In genomic region chr17:4636474-4637100, GRCh38 we compare ENCODE assay signal across 33 cellular contexts. TPM values are rescaled to one million over a fixed set of nuclear protein-coding genes. Genes with fewer than 3 reads are reported as not detected.
DNase-seq lines count a peak whose midpoint lies in the region; ATAC-seq, FAIRE-seq and TF ChIP-seq lines count a peak whose summit lies in the region.
"Had no signal": no experiment of that assay in that cellular context is flagged by ENCODE, and none has a peak within 500 bp of the region (broad histone marks: within the 10 kb centered on the region; RNA-seq: fewer than 3 reads in every experiment).

No MANE protein-coding gene starts in this region.

- no peaks in the 10 kb centered on the region for H3K79me1 ChIP-seq in H1 (ENCODE audit: low read depth, low read length)

- H2AK5ac ChIP-seq in H1 (ENCODE audit: low read depth, low read length), result 0 out of 2 replicates have a peak overlapping the region, but pooled peaks have one; percentile 53

- H3K27me3 ChIP-seq in OCI-LY1 (ENCODE audit: insufficient read depth, low read length), result peaks cover 18% of the 10 kb centered on the region; the same call in 1 of the 2 replicates
- peaks cover 16 to 46% (median 34%) of the 10 kb centered on the region in 4 experiments for H3K27me3 ChIP-seq in H1 (replicated peaks in 1 of 4; ENCODE audit: control insufficient read depth in 3 of 4, extremely low read depth in 1 of 4, insufficient read depth in 3 of 4, low read length in 3 of 4)
- peaks cover 26% of the 10 kb centered on the region for H3K27me3 ChIP-seq in upper lobe of right lung
- H3K27me3 ChIP-seq: right atrium auricular region, vagina had no signal

- POLR2A ChIA-PET in H1 (lab: Charles Lee; ENCODE audit: partially characterized antibody), result interaction anchor here (1.3 kb wide), 1 partner anchor 52 kb away, joined by 3 read pairs; the partner anchor contains the start of gene SMTNL2
- POLR2A ChIA-PET in activated CD4-positive, alpha-beta memory T cell treated with anti-CD3 and anti-CD28 coated beads for 36 hours (lab: Charles Lee), result interaction anchor here (0.6 kb wide), 1 partner anchor 56 kb away, joined by 3 read pairs; no protein-coding TSS in a partner anchor

- H3K27me3 Mint-ChIP-seq in stimulated activated naive CD8-positive, alpha-beta T cell treated with anti-CD3 and anti-CD28 coated beads, Interleukin-15, amount 100 ng/mL, for 72 hours, result peaks cover 91% of the 10 kb centered on the region
- H3K27me3 Mint-ChIP-seq in activated CD4-positive, alpha-beta memory T cell treated with anti-CD3 and anti-CD28 coated beads for 36 hours, result peaks cover 56% of the 10 kb centered on the region

- peak; percentile 5 for ATAC-seq in stimulated activated naive CD8-positive, alpha-beta T cell treated with anti-CD3 and anti-CD28 coated beads, Interleukin-15, Interleukin-2, amounts not matched to agents 100 U/mL and 50 U/mL, for 24 hours
- no peak for ATAC-seq in stimulated activated naive CD8-positive, alpha-beta T cell treated with anti-CD3 and anti-CD28 coated beads, Interleukin-15, amount 100 ng/mL, for 72 hours
- ATAC-seq in upper lobe of right lung (no peak), HG03196 (IDR thresholded peaks at IDR 0.05; ENCODE audit: unreplicated experiment) (no peak)
- ATAC-seq: effector memory CD8-positive, alpha-beta T cell; HCT116; PC-3 had no signal

- H3K4me3 ChIP-seq in OCI-LY1 (ENCODE audit: low read depth, low read length, poor library complexity, severe bottlenecking) (no peak overlapping the region), H1 (ENCODE audit: extremely low read depth in 1 of 4, insufficient read depth in 2 of 4, low read depth in 3 of 4, low read length in 4 of 4) (no peak overlapping the region), upper lobe of right lung (no peak overlapping the region)
- H3K4me3 ChIP-seq: ascending aorta, cardiac muscle cell, left lung, right atrium auricular region, thoracic aorta, vagina had no signal

- no peak for TF ChIP-seq RAD21 in H1 (IDR thresholded peaks at IDR 0.05 in 1 of 2, conservative IDR thresholded peaks at IDR 0.05 in 1 of 2; ENCODE audit: low read depth in 2 of 2, low read length in 2 of 2)

- no peaks in the 10 kb centered on the region for H3K9me3 Mint-ChIP-seq in stimulated activated naive CD8-positive, alpha-beta T cell treated with anti-CD3 and anti-CD28 coated beads, Interleukin-15, amount 100 ng/mL, for 72 hours
- peaks cover 4% of the 10 kb centered on the region for H3K9me3 Mint-ChIP-seq in activated CD4-positive, alpha-beta memory T cell treated with anti-CD3 and anti-CD28 coated beads for 36 hours
- H3K9me3 Mint-ChIP-seq: activated naive CD8-positive, alpha-beta T cell treated with anti-CD3 and anti-CD28 coated beads for 36 hours; CD4-positive, alpha-beta T cell; effector memory CD8-positive, alpha-beta T cell; neural crest cell had no signal

- no peak overlapping the region for H4K91ac ChIP-seq in H1 (replicated peaks; ENCODE audit: insufficient read length, low read length)

- H3K27ac ChIP-seq in OCI-LY1 (ENCODE audit: low read depth, low read length, poor library complexity, severe bottlenecking), result no peak overlapping the region
- H3K27ac ChIP-seq in H1 (ENCODE audit: low read depth, low read length), result no peak overlapping the region
- no peak overlapping the region for H3K27ac ChIP-seq in upper lobe of right lung
- H3K27ac ChIP-seq: ascending aorta, cardiac muscle cell, left lung, right atrium auricular region, thoracic aorta, vagina had no signal

- peaks cover 10% of the 10 kb centered on the region; the same call in 1 of the 2 replicates for H3K23me2 ChIP-seq in H1 (ENCODE audit: low read depth, low read length)

- no peak for TF ChIP-seq POLR2A in H1 (IDR thresholded peaks at IDR 0.05; ENCODE audit: control extremely low read depth in 1 of 2, low read depth in 2 of 2, low read length in 2 of 2)

- TF ChIP-seq CTCF in OCI-LY1 (IDR thresholded peaks at IDR 0.05; ENCODE audit: low read length) (no peak), H1 (IDR thresholded peaks at IDR 0.05; ENCODE audit: control extremely low read depth in 1 of 3, insufficient read depth in 1 of 3, low read depth in 1 of 3, low read length in 3 of 3) (no peak), upper lobe of right lung (IDR thresholded peaks at IDR 0.05) (no peak)

- H3F3A ChIP-seq in OCI-LY1 (ENCODE audit: insufficient read depth, low read length), result no peaks in the 10 kb centered on the region

- peaks cover 32% of the 10 kb centered on the region for H3K4me1 Mint-ChIP-seq in stimulated activated naive CD8-positive, alpha-beta T cell treated with anti-CD3 and anti-CD28 coated beads, Interleukin-15, amount 100 ng/mL, for 72 hours
- H3K4me1 Mint-ChIP-seq in activated CD4-positive, alpha-beta memory T cell treated with anti-CD3 and anti-CD28 coated beads for 36 hours (ENCODE audit: low read depth), result peaks cover 21% of the 10 kb centered on the region

- no peak overlapping the region for H3K27ac Mint-ChIP-seq in stimulated activated naive CD8-positive, alpha-beta T cell treated with anti-CD3 and anti-CD28 coated beads, Interleukin-15, amount 100 ng/mL, for 72 hours
- H3K27ac Mint-ChIP-seq in activated CD4-positive, alpha-beta memory T cell treated with anti-CD3 and anti-CD28 coated beads for 36 hours, result no peak overlapping the region
- H3K27ac Mint-ChIP-seq: activated naive CD8-positive, alpha-beta T cell treated with anti-CD3 and anti-CD28 coated beads for 36 hours; CD4-positive, alpha-beta T cell; effector memory CD8-positive, alpha-beta T cell had no signal

- H4K5ac ChIP-seq in H1 (ENCODE audit: insufficient read length, low read depth, low read length), result no peak overlapping the region

- H4K20me1 ChIP-seq in OCI-LY1 (ENCODE audit: insufficient read depth, low read length) (no peaks in the 10 kb centered on the region), H1 (replicated peaks in 1 of 2; ENCODE audit: control insufficient read depth in 1 of 2, insufficient read depth in 2 of 2, low read length in 2 of 2) (no peaks in the 10 kb centered on the region)

- H3K79me2 ChIP-seq in OCI-LY1 (ENCODE audit: insufficient read depth, low read length) (no peaks in the 10 kb centered on the region), H1 (ENCODE audit: control insufficient read depth in 1 of 2, insufficient read depth in 2 of 2, low read length in 2 of 2) (no peaks in the 10 kb centered on the region)

- peak overlapping the region; percentile 17; the same call in 1 of the 2 replicates for H3K4me2 ChIP-seq in OCI-LY1 (ENCODE audit: low read length)
- peak overlapping the region in 1 of 2 experiments; percentile 53; a peak in 1 of 4 replicates for H3K4me2 ChIP-seq in H1 (ENCODE audit: insufficient read depth in 1 of 2, low read depth in 2 of 2, low read length in 2 of 2)

- no peak for TF ChIP-seq EP300 in H1 (IDR thresholded peaks at IDR 0.05; ENCODE audit: borderline replicate concordance in 1 of 2, low read depth in 2 of 2, low read length in 2 of 2)

- no peak overlapping the region for H3K4me3 Mint-ChIP-seq in stimulated activated naive CD8-positive, alpha-beta T cell treated with anti-CD3 and anti-CD28 coated beads, Interleukin-15, amount 100 ng/mL, for 72 hours
- no peak overlapping the region for H3K4me3 Mint-ChIP-seq in activated CD4-positive, alpha-beta memory T cell treated with anti-CD3 and anti-CD28 coated beads for 36 hours
- H3K4me3 Mint-ChIP-seq: activated naive CD8-positive, alpha-beta T cell treated with anti-CD3 and anti-CD28 coated beads for 36 hours; CD4-positive, alpha-beta T cell; effector memory CD8-positive, alpha-beta T cell; neural crest cell had no signal

- no peak overlapping the region for H3K23ac ChIP-seq in H1 (ENCODE audit: insufficient read length)

- H2BK5ac ChIP-seq in H1 (ENCODE audit: low read depth, low read length), result peak overlapping the region; percentile 44; the same call in 1 of the 2 replicates

- H4K8ac ChIP-seq in H1 (ENCODE audit: extremely low read depth, insufficient read depth, low read length), result no peak overlapping the region

- DNase-seq in stimulated activated naive CD8-positive, alpha-beta T cell treated with anti-CD3 and anti-CD28 coated beads, Interleukin-15, Interleukin-2, amounts not matched to agents 100 U/mL and 50 U/mL, for 24 hours, result no peak
- no peak for DNase-seq in stimulated activated naive CD8-positive, alpha-beta T cell treated with anti-CD3 and anti-CD28 coated beads, Interleukin-15, amount 100 ng/mL, for 72 hours
- DNase-seq in H1 (ENCODE audit: low read depth in 1 of 2, low spot score in 2 of 2) (peak in 1 of 2 experiments; percentile 45), upper lobe of right lung (peak; percentile 61)
- no peak for DNase-seq in activated naive CD4-positive, alpha-beta T cell (lab: John Stamatoyannopoulos, UW)
- no peak for DNase-seq in activated CD4-positive, alpha-beta memory T cell treated with anti-CD3 and anti-CD28 coated beads for 36 hours
- DNase-seq: activated CD8-positive, alpha-beta memory T cell treated with anti-CD3 and anti-CD28 coated beads for 24 hours; activated naive CD8-positive, alpha-beta T cell treated with anti-CD3 and anti-CD28 coated beads for 36 hours; activated T-cell treated with anti-CD3 and anti-CD28 coated beads for 4 hours; CD4-positive, alpha-beta T cell; effector memory CD8-positive, alpha-beta T cell; glutamatergic neuron; islet precursor cell; mesendoderm; NCI-H1694; NCI-H446 treated with DMSO at 0.1 percent for 48 hours; PC-3; small intestine; stimulated activated naive CD4-positive, alpha-beta T cell treated with Interleukin-2 at 50 U/mL for 16 hours had no signal

- H3K18ac ChIP-seq in H1 (ENCODE audit: extremely low read depth, low read length), result no peak overlapping the region

- H3K36me3 ChIP-seq in OCI-LY1 (ENCODE audit: insufficient read depth, low read length) (no peaks in the 10 kb centered on the region), H1 (ENCODE audit: control insufficient read depth in 2 of 4, insufficient read depth in 4 of 4, low read length in 3 of 4) (no peaks in the 10 kb centered on the region), upper lobe of right lung (no peaks in the 10 kb centered on the region)
- H3K36me3 ChIP-seq: ascending aorta, cardiac muscle cell, left lung, right atrium auricular region, thoracic aorta, vagina had no signal

- no peak overlapping the region for H2AFZ ChIP-seq in OCI-LY1 (ENCODE audit: low read length)
- no peak overlapping the region for H2AFZ ChIP-seq in H1 (ENCODE audit: low read length)

- 0 out of 2 replicates have a peak overlapping the region, but pooled peaks have one; percentile 88 for H2BK15ac ChIP-seq in H1 (ENCODE audit: low read length)

- no peak overlapping the region for H2BK120ac ChIP-seq in H1 (replicated peaks; ENCODE audit: low read depth, low read length)

- H3K4ac ChIP-seq in H1 (replicated peaks; ENCODE audit: insufficient read length, low read depth, low read length), result no peak overlapping the region

- no peak for FAIRE-seq in H1 (lab: Jason Lieb, UNC)
- FAIRE-seq: colon, small intestine had no signal

- H2BK12ac ChIP-seq in H1 (ENCODE audit: low read depth, low read length), result peak overlapping the region; percentile 75; the same call in 1 of the 2 replicates

- CTCF ChIA-PET in H1 (lab: Charles Lee; ENCODE audit: partially characterized antibody), result interaction anchor here (0.5 to 2.1 kb wide), 12 partner anchors 11 to 422 kb away, joined by 3 to 11 read pairs (median 3); no protein-coding TSS in a partner anchor
- CTCF ChIA-PET in activated CD4-positive, alpha-beta memory T cell treated with anti-CD3 and anti-CD28 coated beads for 36 hours (lab: Charles Lee), result interaction anchor here (2.7 kb wide), 1 partner anchor 70 kb away, joined by 8 read pairs; no protein-coding TSS in a partner anchor

- H3K4me1 ChIP-seq in OCI-LY1 (ENCODE audit: insufficient read depth, low read length, severe bottlenecking) (peaks cover 16% of the 10 kb centered on the region), H1 (replicated peaks in 1 of 4; ENCODE audit: control insufficient read depth in 3 of 4, insufficient read depth in 4 of 4, low read length in 3 of 4) (peaks cover 7 to 32% (median 16%) of the 10 kb centered on the region in 4 experiments), upper lobe of right lung (peaks cover 4% of the 10 kb centered on the region)
- H3K4me1 ChIP-seq: ascending aorta had no signal

- H2BK20ac ChIP-seq in H1 (ENCODE audit: low read length), result 0 out of 2 replicates have a peak overlapping the region, but pooled peaks have one; percentile 72

- WGBS in H1 (ENCODE audit: extremely low coverage in 1 of 2, insufficient coverage in 1 of 2, insufficient read length in 1 of 2, insufficient replicate concordance in 2 of 2, low coverage in 1 of 2, low lambda C conversion rate in 2 of 2, missing lambda C conversion rate in 1 of 2), 2 experiments, result 87% methylated on average over 12 of the region's 12 CpGs; no CpG with 5 or more reads in 1 of the 2 experiments

- intact Hi-C loops in upper lobe of right lung (cut with DNase I), result no loop called here
- intact Hi-C loops in activated CD4-positive, alpha-beta memory T cell treated with anti-CD3 and anti-CD28 coated beads for 36 hours (cut with micrococcal nuclease), result no loop called here

- H3K9me2 ChIP-seq in OCI-LY1 (ENCODE audit: low read depth, low read length), result no peaks in the 10 kb centered on the region

- H3K14ac ChIP-seq in H1 (ENCODE audit: insufficient read length), result no peak overlapping the region

- H3K9me3 ChIP-seq in OCI-LY1 (ENCODE audit: low read length) (no peaks in the 10 kb centered on the region), H1 (ENCODE audit: insufficient read depth in 2 of 2, low read depth in 1 of 2, low read length in 1 of 2) (no peaks in the 10 kb centered on the region), upper lobe of right lung (no peaks in the 10 kb centered on the region)
- H3K9me3 ChIP-seq: ascending aorta, left lung, right atrium auricular region, thoracic aorta, vagina had no signal

- no peaks in the 10 kb centered on the region for H3K36me3 Mint-ChIP-seq in activated CD4-positive, alpha-beta memory T cell treated with anti-CD3 and anti-CD28 coated beads for 36 hours
- H3K36me3 Mint-ChIP-seq: activated naive CD8-positive, alpha-beta T cell treated with anti-CD3 and anti-CD28 coated beads for 36 hours had no signal

- H3K56ac ChIP-seq in H1 (replicated peaks; ENCODE audit: insufficient read length, low read depth, low read length), result no peak overlapping the region

- no peak overlapping the region for H3K9ac ChIP-seq in OCI-LY1 (ENCODE audit: low read length)
- no peak overlapping the region for H3K9ac ChIP-seq in H1 (replicated peaks in 1 of 4; ENCODE audit: extremely low read depth in 1 of 4, low read depth in 3 of 4, low read length in 3 of 4)

RNA-seq across cellular contexts. Expression of gene ALOX15, which starts 4.9 kb away (rescaled TPM):
- 1.5 TPM in 2 replicates for total RNA-seq in H1 (2021; fragmentation: NEBNext Ultra II Directional; extraction: Animal tissue kit (Norgen Biotek cat#: 25700))
- polyA plus RNA-seq in H1 (2011; rRNA removed), result 1.7 and 2.2 TPM in 2 replicates
- 2.0 TPM for polyA plus RNA-seq in H1 (2011; cell fraction: cytosol; rRNA removed)
- polyA plus RNA-seq in H1 (2011; cell fraction: nucleus; rRNA removed), result 2.4 TPM
- polyA plus RNA-seq in H1 (2012, experiment 1 of 2), result 0.99 to 1.8 TPM (median 1.3 TPM) in 4 replicates
- polyA plus RNA-seq in H1 (2012, experiment 2 of 2), result 1.2 TPM
- polyA plus RNA-seq in H1 (2013, experiment 1 of 2), result 0.61 TPM
- polyA plus RNA-seq in H1 (2013, experiment 2 of 2), result 0.64 TPM
- 1.00 and 1.8 TPM in 2 replicates for polyA minus RNA-seq in H1 (2011; rRNA and poly(A)+ RNA removed)
- polyA minus RNA-seq in H1 (2011; cell fraction: cytosol; rRNA and poly(A)+ RNA removed), result 1.3 TPM
- 0.60 TPM for polyA minus RNA-seq in H1 (2011; cell fraction: nucleus; rRNA and poly(A)+ RNA removed)
- 1.7 TPM for total RNA-seq in upper lobe of right lung
- not detected for total RNA-seq in activated CD4-positive, alpha-beta memory T cell treated with anti-CD3 and anti-CD28 coated beads for 36 hours
- total RNA-seq: A172; ascending aorta; epithelial cell of proximal tubule; PC-3; T-helper 2 cell treated with Interferon-gamma antibody and Interleukin-4, amounts not matched to agents 100 ng/mL and 5 ng/mL, for 36 hours; thoracic aorta; vagina had no signal

RNA-seq across cellular contexts. Expression of gene SMTNL2, which starts 52.3 kb away (rescaled TPM):
- 3.7 and 4.5 TPM in 2 replicates for total RNA-seq in H1 (2021; fragmentation: NEBNext Ultra II Directional; extraction: Animal tissue kit (Norgen Biotek cat#: 25700))
- polyA plus RNA-seq in H1 (2011; rRNA removed), result 3.6 and 4.6 TPM in 2 replicates
- polyA plus RNA-seq in H1 (2011; cell fraction: cytosol; rRNA removed), result 3.4 TPM
- polyA plus RNA-seq in H1 (2011; cell fraction: nucleus; rRNA removed), result 4.5 TPM
- polyA plus RNA-seq in H1 (2012, experiment 1 of 2), result 3.3 to 6.3 TPM (median 4.1 TPM) in 4 replicates
- polyA plus RNA-seq in H1 (2012, experiment 2 of 2), result 4.5 TPM
- polyA plus RNA-seq in H1 (2013, experiment 1 of 2), result 2.9 TPM
- 2.2 TPM for polyA plus RNA-seq in H1 (2013, experiment 2 of 2)
- polyA minus RNA-seq in H1 (2011; rRNA and poly(A)+ RNA removed), result 3.0 and 3.1 TPM in 2 replicates
- polyA minus RNA-seq in H1 (2011; cell fraction: cytosol; rRNA and poly(A)+ RNA removed), result 4.0 TPM
- 2.3 TPM for polyA minus RNA-seq in H1 (2011; cell fraction: nucleus; rRNA and poly(A)+ RNA removed)
- 2.7 TPM for total RNA-seq in upper lobe of right lung
- total RNA-seq in activated CD4-positive, alpha-beta memory T cell treated with anti-CD3 and anti-CD28 coated beads for 36 hours, result not detected
- total RNA-seq: activated naive CD8-positive, alpha-beta T cell treated with anti-CD3 and anti-CD28 coated beads for 36 hours; CD4-positive, alpha-beta T cell; PC-3; T-helper 2 cell treated with Interferon-gamma antibody and Interleukin-4, amounts not matched to agents 100 ng/mL and 5 ng/mL, for 36 hours had no signal
